In genomic region chr19:4575978-4576933, GRCh38 we compare ENCODE assay signal across 8 cellular contexts. TPM values are rescaled to one million over a fixed set of nuclear protein-coding genes. Genes with fewer than 3 reads are reported as not detected.
DNase-seq lines count a peak whose midpoint lies in the region; ATAC-seq, FAIRE-seq and TF ChIP-seq lines count a peak whose summit lies in the region.

No MANE protein-coding gene starts in this region.

- BruUV-seq in endothelial cell of umbilical vein (replicated peaks; lab: Mats Ljungman, UMichigan) = no TSS peak

- peak overlapping the region; percentile 99 for H3K27ac ChIP-seq in endothelial cell of umbilical vein (ENCODE audit: insufficient read depth, low read depth, low read length)

- no peaks in the 10 kb centered on the region for H3K36me3 Mint-ChIP-seq in naive thymus-derived CD8-positive, alpha-beta T cell

- peaks cover 24% of the 10 kb centered on the region for H3K4me1 ChIP-seq in endothelial cell of umbilical vein (ENCODE audit: control insufficient read depth, extremely low read depth, insufficient read depth, low read length)

- TF ChIP-seq POLR2A in endothelial cell of umbilical vein (IDR thresholded peaks at IDR 0.05; ENCODE audit: low read depth, low read length) = no peak

- DNase-seq in Daoy (ENCODE audit: low read depth) (peak; percentile 82), endothelial cell of umbilical vein (ENCODE audit: low read depth, low spot score) (peak; percentile 72), GF-D8 (lab: John Stamatoyannopoulos, UW) (no peak)
- peak; percentile 88 for DNase-seq in activated CD8-positive, alpha-beta memory T cell treated with anti-CD3 and anti-CD28 coated beads for 24 hours
- peak; percentile 29 to 85 (median 60) for DNase-seq in naive thymus-derived CD8-positive, alpha-beta T cell
- DNase-seq in stimulated activated naive CD4-positive, alpha-beta T cell (lab: John Stamatoyannopoulos, UW) = peak; percentile 6 to 62 (median 58)

- dilution Hi-C loops in endothelial cell of umbilical vein (cut with MboI; ENCODE audit: extremely low pct_ligation_motif_present, low sequenced_read_pairs) = no loop called here

- H3K9me3 ChIP-seq in endothelial cell of umbilical vein (replicated peaks; ENCODE audit: control insufficient read depth, insufficient read depth, low read length) = no peaks in the 10 kb centered on the region

- peak; percentile 67 for TF ChIP-seq CTCF in LNCAP (IDR thresholded peaks at IDR 0.05)
- TF ChIP-seq CTCF in endothelial cell of umbilical vein (IDR thresholded peaks at IDR 0.05; ENCODE audit: extremely low read depth in 1 of 2, insufficient read depth in 1 of 2, low read depth in 1 of 2, low read length in 2 of 2) = peak; percentile 82

- H2AFZ ChIP-seq in endothelial cell of umbilical vein (ENCODE audit: low read depth, low read length) = no peak overlapping the region

- peak overlapping the region; percentile 82 for H3K9ac ChIP-seq in endothelial cell of umbilical vein (replicated peaks; ENCODE audit: extremely low read depth, insufficient read depth, low read length)

- ATAC-seq in naive thymus-derived CD8-positive, alpha-beta T cell = peak in 1 of 2 donors; percentile 69
- ATAC-seq in GM19463 (IDR thresholded peaks at IDR 0.05; ENCODE audit: unreplicated experiment) = no peak

- CTCF ChIA-PET in endothelial cell of umbilical vein (lab: Charles Lee) = interaction anchor here (0.6 to 5.7 kb wide), 24 partner anchors 8 to 309 kb away, joined by 3 to 75 read pairs (median 4); partner anchors contain the start of genes SEMA6B and TNFAIP8L1

- H3K36me3 ChIP-seq in endothelial cell of umbilical vein (ENCODE audit: control insufficient read depth in 2 of 2, extremely low read depth in 1 of 2, insufficient read depth in 2 of 2, low read length in 2 of 2) = peaks cover 0 to 11% of the 10 kb centered on the region in 2 experiments

- intact Hi-C loops in endothelial cell of umbilical vein (cut with micrococcal nuclease) = loop anchor here (1.0 to 5.0 kb wide), 4 partner anchors 9 to 146 kb away; partner anchors contain the start of genes DPP9 and SEMA6B

- peak; percentile 67 for FAIRE-seq in endothelial cell of umbilical vein (lab: Jason Lieb, UNC)

- H3K27me3 Mint-ChIP-seq in naive thymus-derived CD8-positive, alpha-beta T cell = peaks cover 14 to 59% (median 31%) of the 10 kb centered on the region in 5 donors

- H4K20me1 ChIP-seq in endothelial cell of umbilical vein (replicated peaks; ENCODE audit: control insufficient read depth, extremely low read depth, insufficient read depth, low read length) = no peaks in the 10 kb centered on the region

- no peaks in the 10 kb centered on the region for H3K27me3 ChIP-seq in endothelial cell of umbilical vein (ENCODE audit: control insufficient read depth in 2 of 2, insufficient read depth in 2 of 2, low read length in 2 of 2)

- H3K4me3 Mint-ChIP-seq in naive thymus-derived CD8-positive, alpha-beta T cell = no peak overlapping the region

- H3K79me2 ChIP-seq in endothelial cell of umbilical vein (ENCODE audit: control insufficient read depth, insufficient read depth, low read length) = no peaks in the 10 kb centered on the region

- no peaks in the 10 kb centered on the region for H3K9me3 Mint-ChIP-seq in naive thymus-derived CD8-positive, alpha-beta T cell

- H3K27ac Mint-ChIP-seq in naive thymus-derived CD8-positive, alpha-beta T cell = peak overlapping the region in 2 of 10 donors; percentile 31 to 53

- POLR2A ChIA-PET in endothelial cell of umbilical vein (lab: Charles Lee) = interaction anchor here (1.0 kb wide), 1 partner anchor 58 kb away, joined by 5 read pairs; no protein-coding TSS in a partner anchor
- POLR2A ChIA-PET in naive thymus-derived CD8-positive, alpha-beta T cell (lab: Charles Lee) = interaction anchor here (1.2 to 2.3 kb wide), 2 partner anchors 56 to 61 kb away, joined by 4 to 8 read pairs; no protein-coding TSS in a partner anchor

- H3K9me1 ChIP-seq in endothelial cell of umbilical vein (replicated peaks; ENCODE audit: control insufficient read depth, extremely low read depth, insufficient read depth, low read length) = no peaks in the 10 kb centered on the region

- H3K4me1 Mint-ChIP-seq in naive thymus-derived CD8-positive, alpha-beta T cell = peaks cover 0 to 9% (median 3%) of the 10 kb centered on the region in 4 donors

- H3K4me2 ChIP-seq in endothelial cell of umbilical vein (ENCODE audit: insufficient read depth, low read length) = peak overlapping the region; percentile 53

- no peak overlapping the region for H3K4me3 ChIP-seq in endothelial cell of umbilical vein (replicated peaks in 1 of 3; ENCODE audit: insufficient read depth in 1 of 3, low read depth in 1 of 3, low read length in 3 of 3)

TF ChIP-seq in endothelial cell of umbilical vein, 7 proteins besides CTCF, POLR2A, EP300 and RAD21:
- TF ChIP-seq GATA2 (IDR thresholded peaks at IDR 0.05; ENCODE audit: insufficient read depth, insufficient read length, low read depth, low read length) (no peak), MYC (IDR thresholded peaks at IDR 0.05; ENCODE audit: low read depth, low read length) (no peak), POLR2AphosphoS5 (IDR thresholded peaks at IDR 0.05; ENCODE audit: insufficient read depth, low read depth, low read length) (no peak), EZH2 (IDR thresholded peaks at IDR 0.05; ENCODE audit: borderline replicate concordance, low read depth, low read length, severe bottlenecking) (no peak), FOS (IDR thresholded peaks at IDR 0.05; ENCODE audit: borderline replicate concordance, insufficient read depth, low read length) (no peak), JUN (IDR thresholded peaks at IDR 0.05; ENCODE audit: borderline replicate concordance, insufficient read depth, insufficient read length, low read depth) (no peak)
- TF ChIP-seq, protein P1, sequence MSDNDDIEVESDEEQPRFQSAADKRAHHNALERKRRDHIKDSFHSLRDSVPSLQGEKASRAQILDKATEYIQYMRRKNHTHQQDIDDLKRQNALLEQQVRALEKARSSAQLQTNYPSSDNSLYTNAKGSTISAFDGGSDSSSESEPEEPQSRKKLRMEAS (IDR thresholded peaks at IDR 0.05; ENCODE audit: insufficient read depth, insufficient read length) = no peak

RNA-seq across cellular contexts. Expression of gene SEMA6B, which starts 16.8 kb away (rescaled TPM):
- 2.3 and 3.2 TPM in 2 replicates for total RNA-seq in Daoy (2014; rRNA removed; shearing (Covaris generic))
- total RNA-seq in endothelial cell of umbilical vein = 166 and 176 TPM in 2 replicates
- 97.8 and 108 TPM in 2 replicates for polyA plus RNA-seq in endothelial cell of umbilical vein
- polyA plus RNA-seq in endothelial cell of umbilical vein (2011; cell fraction: cytosol; rRNA removed) = 72.3 and 85.5 TPM in 2 replicates
- polyA plus RNA-seq in endothelial cell of umbilical vein (2011; cell fraction: nucleus; rRNA removed) = 63.8 and 64.4 TPM in 2 replicates
- 72.0 and 81.2 TPM in 2 replicates for polyA plus RNA-seq in endothelial cell of umbilical vein (2012)
- polyA minus RNA-seq in endothelial cell of umbilical vein = 110 and 142 TPM in 2 replicates
- polyA minus RNA-seq in endothelial cell of umbilical vein (2011; cell fraction: cytosol; rRNA and poly(A)+ RNA removed) = 0.31 TPM
- 30.1 and 46.2 TPM in 2 replicates for polyA minus RNA-seq in endothelial cell of umbilical vein (2011; cell fraction: nucleus; rRNA and poly(A)+ RNA removed)
- total RNA-seq in naive thymus-derived CD8-positive, alpha-beta T cell = under 1 TPM; 0.60 to 0.68 TPM
- not detected for polyA plus RNA-seq in naive thymus-derived CD8-positive, alpha-beta T cell

RNA-seq across cellular contexts. Expression of gene LRG1, which starts 36.4 kb away (rescaled TPM):
- total RNA-seq in Daoy (2014; rRNA removed; shearing (Covaris generic)) = 0.03 and 0.69 TPM in 2 replicates
- total RNA-seq in endothelial cell of umbilical vein = 0.31 and 0.42 TPM in 2 replicates
- polyA plus RNA-seq in endothelial cell of umbilical vein = 0.21 and 0.24 TPM in 2 replicates
- 0.17 and 0.18 TPM in 2 replicates for polyA plus RNA-seq in endothelial cell of umbilical vein (2011; cell fraction: cytosol; rRNA removed)
- 0.24 and 0.26 TPM in 2 replicates for polyA plus RNA-seq in endothelial cell of umbilical vein (2011; cell fraction: nucleus; rRNA removed)
- polyA plus RNA-seq in endothelial cell of umbilical vein (2012) = 0.15 TPM in 1 of 2 replicates, not detected in the other
- 0.17 and 0.45 TPM in 2 replicates for polyA minus RNA-seq in endothelial cell of umbilical vein
- not detected for polyA minus RNA-seq in endothelial cell of umbilical vein (2011; cell fraction: cytosol; rRNA and poly(A)+ RNA removed)
- polyA minus RNA-seq in endothelial cell of umbilical vein (2011; cell fraction: nucleus; rRNA and poly(A)+ RNA removed) = 0.24 TPM in 2 replicates
- total RNA-seq in naive thymus-derived CD8-positive, alpha-beta T cell = not detected
- polyA plus RNA-seq in naive thymus-derived CD8-positive, alpha-beta T cell = not detected

RNA-seq across cellular contexts. Expression of gene PLIN5, which starts 41.2 kb away (rescaled TPM):
- total RNA-seq in Daoy (2014; rRNA removed; shearing (Covaris generic)) = 0.15 and 1.3 TPM in 2 replicates
- total RNA-seq in endothelial cell of umbilical vein = 0.24 TPM in 1 of 2 replicates, not detected in the other
- 0.17 and 0.24 TPM in 2 replicates for polyA plus RNA-seq in endothelial cell of umbilical vein
- 0.05 and 0.18 TPM in 2 replicates for polyA plus RNA-seq in endothelial cell of umbilical vein (2011; cell fraction: cytosol; rRNA removed)
- 0.32 and 0.74 TPM in 2 replicates for polyA plus RNA-seq in endothelial cell of umbilical vein (2011; cell fraction: nucleus; rRNA removed)
- polyA plus RNA-seq in endothelial cell of umbilical vein (2012) = 0.13 TPM in 1 of 2 replicates, not detected in the other
- not detected in 2 replicates for polyA minus RNA-seq in endothelial cell of umbilical vein
- polyA minus RNA-seq in endothelial cell of umbilical vein (2011; cell fraction: cytosol; rRNA and poly(A)+ RNA removed) = not detected
- 0.29 and 0.43 TPM in 2 replicates for polyA minus RNA-seq in endothelial cell of umbilical vein (2011; cell fraction: nucleus; rRNA and poly(A)+ RNA removed)
- 1 to 10 TPM; 2.3 to 2.6 TPM for total RNA-seq in naive thymus-derived CD8-positive, alpha-beta T cell
- under 1 TPM; 0.28 to 0.90 (median 0.30) TPM for polyA plus RNA-seq in naive thymus-derived CD8-positive, alpha-beta T cell

RNA-seq across cellular contexts. Expression of gene PLIN4, which starts 58.0 kb away (rescaled TPM):
- 0.57 and 0.69 TPM in 2 replicates for total RNA-seq in Daoy (2014; rRNA removed; shearing (Covaris generic))
- total RNA-seq in endothelial cell of umbilical vein = not detected in 2 replicates
- polyA plus RNA-seq in endothelial cell of umbilical vein = 0.01 TPM in 1 of 2 replicates, not detected in the other
- 0.01 TPM in 2 replicates for polyA plus RNA-seq in endothelial cell of umbilical vein (2011; cell fraction: cytosol; rRNA removed)
- polyA plus RNA-seq in endothelial cell of umbilical vein (2011; cell fraction: nucleus; rRNA removed) = 0.04 and 0.05 TPM in 2 replicates
- polyA plus RNA-seq in endothelial cell of umbilical vein (2012) = 0.25 and 0.27 TPM in 2 replicates
- not detected in 2 replicates for polyA minus RNA-seq in endothelial cell of umbilical vein
- polyA minus RNA-seq in endothelial cell of umbilical vein (2011; cell fraction: cytosol; rRNA and poly(A)+ RNA removed) = not detected
- not detected in 2 replicates for polyA minus RNA-seq in endothelial cell of umbilical vein (2011; cell fraction: nucleus; rRNA and poly(A)+ RNA removed)
- under 1 TPM; 0.23 to 0.36 TPM for total RNA-seq in naive thymus-derived CD8-positive, alpha-beta T cell
- under 1 TPM; 0.07 to 0.11 (median 0.07) TPM for polyA plus RNA-seq in naive thymus-derived CD8-positive, alpha-beta T cell

Comparison
In these comparisons a context has a peak if more than half of its experiments do, and no peak if none do; other contexts are left out.
1. RNA of gene SEMA6B, which starts 16.8 kb away (total RNA-seq): 166 to 176 TPM in endothelial cell of umbilical vein; 2.3 to 3.2 TPM in Daoy and 0.60 to 0.68 TPM in naive thymus-derived CD8-positive, alpha-beta T cell; every median in the first group is over 10 times any median in the second.